Comparison of ENCODE assay signal across 1 cellular context in genomic region chr6:170073846-170074245, GRCh38.
A peak's percentile ranks its signal among the peaks of the same experiment; 100 is the strongest.
TF ChIP-seq lines count a peak whose summit lies in the region.

No MANE protein-coding gene starts in this region.

TF ChIP-seq in H1, 55 proteins besides CTCF, POLR2A, EP300 and RAD21 (continued from another document):
- 0 out of 2 replicates have a peak, but pooled peaks have one; percentile 21 for TF ChIP-seq E2F6 (IDR thresholded peaks at IDR 0.05)
- TF ChIP-seq EGR1 (IDR thresholded peaks at IDR 0.05; ENCODE audit: borderline replicate concordance, low read depth, low read length), result no peak
- no peak for TF ChIP-seq TEAD4 (IDR thresholded peaks at IDR 0.05; ENCODE audit: low read depth, low read length)
- no peak for TF ChIP-seq BACH1 (IDR thresholded peaks at IDR 0.05; ENCODE audit: low read length)
TF ChIP-seq in H1: peak in this region for 1.
